27 cellular contexts compared by ENCODE assay signal in the genomic region with DNA sequence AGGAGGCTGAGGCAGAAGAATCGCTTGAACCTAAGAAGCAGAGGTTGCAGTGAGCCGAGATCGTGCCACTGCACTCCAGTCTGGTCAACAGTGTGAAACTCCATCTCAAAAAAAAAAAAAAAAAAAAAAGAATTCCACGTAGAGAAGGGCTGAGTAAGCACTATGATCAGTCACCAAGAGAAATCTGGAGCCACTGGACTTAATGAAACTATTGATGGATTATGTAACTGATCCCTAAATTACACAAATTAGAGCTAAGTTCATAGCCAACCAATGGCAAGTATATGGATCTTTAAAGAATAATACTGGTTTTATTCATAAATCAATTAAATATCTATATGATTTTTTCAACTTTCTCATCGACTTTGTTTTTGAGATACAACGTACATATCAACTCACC.
"Had no signal": no experiment of that assay in that cellular context is flagged by ENCODE, and none has a peak within 500 bp of the region (broad histone marks: within the 10 kb centered on the region; RNA-seq: fewer than 3 reads in every experiment).

No MANE protein-coding gene starts in this region.

- H3K36me3 Mint-ChIP-seq: activated CD4-positive, alpha-beta memory T cell treated with anti-CD3 and anti-CD28 coated beads for 36 hours; activated naive CD4-positive, alpha-beta T cell treated with anti-CD3 and anti-CD28 coated beads, Interleukin-2, amount 10 ng/mL, durations not matched to agents 7 days and 5 days had no signal

- H3K4me1 ChIP-seq: colonic mucosa, foreskin keratinocyte, gastrocnemius medialis had no signal

- H3K4me3 ChIP-seq: colonic mucosa, esophagus muscularis mucosa, gastrocnemius medialis had no signal

- H3K4me3 Mint-ChIP-seq: activated CD4-positive, alpha-beta memory T cell treated with anti-CD3 and anti-CD28 coated beads for 36 hours; activated CD4-positive, alpha-beta T cell treated with anti-CD3 and anti-CD28 coated beads for 36 hours; activated CD4-positive, alpha-beta T cell treated with anti-CD3 and anti-CD28 coated beads, Interleukin-2, amount 10 ng/mL, durations not matched to agents 24 days and 14 days; activated CD8-positive, alpha-beta T cell treated with anti-CD3 and anti-CD28 coated beads, Interleukin-2, amount 10 ng/mL, durations not matched to agents 7 days and 5 days; activated naive CD4-positive, alpha-beta T cell treated with anti-CD3 and anti-CD28 coated beads, Interleukin-2, amount 10 ng/mL, durations not matched to agents 7 days and 5 days; activated T-cell treated with anti-CD3 and anti-CD28 coated beads, Interleukin-2, amount 50 U/mL, for 24 hours; activated T-cell treated with anti-CD3 and anti-CD28 coated beads, Interleukin-2, amount 50 U/mL, for 72 hours; dendritic cell treated with granulocyte-macrophage colony-stimulating factor and Interleukin-4, amounts not matched to agents 40 ng/mL and 50 ng/mL, for 4 days; effector memory CD8-positive, alpha-beta T cell had no signal

- H3K36me3 ChIP-seq: brain microvascular endothelial cell, colonic mucosa, esophagus muscularis mucosa, gastrocnemius medialis had no signal

- H3K9me3 Mint-ChIP-seq: activated CD4-positive, alpha-beta memory T cell treated with anti-CD3 and anti-CD28 coated beads for 36 hours; activated CD4-positive, alpha-beta T cell treated with anti-CD3 and anti-CD28 coated beads, Interleukin-2, amount 10 ng/mL, durations not matched to agents 24 days and 14 days; activated naive CD4-positive, alpha-beta T cell treated with anti-CD3 and anti-CD28 coated beads, Interleukin-2, amount 10 ng/mL, durations not matched to agents 7 days and 5 days; activated naive CD4-positive, alpha-beta T cell treated with anti-CD3 and anti-CD28 coated beads, Interleukin-2, amount 50 U/mL, for 72 hours; activated T-cell treated with anti-CD3 and anti-CD28 coated beads, Interleukin-2, amount 50 U/mL, for 24 hours; activated T-cell treated with anti-CD3 and anti-CD28 coated beads, Interleukin-2, amount 50 U/mL, for 72 hours; dendritic cell treated with granulocyte-macrophage colony-stimulating factor and Interleukin-4, amounts not matched to agents 40 ng/mL and 50 ng/mL, for 4 days; effector memory CD8-positive, alpha-beta T cell had no signal

- H3K27me3 Mint-ChIP-seq: activated CD4-positive, alpha-beta T cell treated with anti-CD3 and anti-CD28 coated beads for 36 hours; dendritic cell treated with granulocyte-macrophage colony-stimulating factor and Interleukin-4, amounts not matched to agents 40 ng/mL and 50 ng/mL, for 4 days had no signal

- H3K27ac ChIP-seq: brain microvascular endothelial cell, colonic mucosa, esophagus muscularis mucosa, foreskin keratinocyte, gastrocnemius medialis had no signal

- H3K4me1 Mint-ChIP-seq: activated CD4-positive, alpha-beta T cell treated with anti-CD3 and anti-CD28 coated beads for 36 hours; activated CD4-positive, alpha-beta T cell treated with anti-CD3 and anti-CD28 coated beads, Interleukin-2, amount 10 ng/mL, durations not matched to agents 24 days and 14 days; activated naive CD4-positive, alpha-beta T cell treated with anti-CD3 and anti-CD28 coated beads, Interleukin-2, amount 10 ng/mL, durations not matched to agents 7 days and 5 days had no signal

- H3K9me3 ChIP-seq: colonic mucosa, esophagus muscularis mucosa, gastrocnemius medialis had no signal

- H3K27ac Mint-ChIP-seq: activated CD4-positive, alpha-beta memory T cell treated with anti-CD3 and anti-CD28 coated beads for 36 hours; activated CD4-positive, alpha-beta T cell treated with anti-CD3 and anti-CD28 coated beads for 36 hours; activated CD4-positive, alpha-beta T cell treated with anti-CD3 and anti-CD28 coated beads, Interleukin-2, amount 10 ng/mL, durations not matched to agents 24 days and 14 days; activated CD8-positive, alpha-beta T cell treated with anti-CD3 and anti-CD28 coated beads, Interleukin-2, amount 10 ng/mL, durations not matched to agents 7 days and 5 days; activated naive CD4-positive, alpha-beta T cell treated with anti-CD3 and anti-CD28 coated beads, Interleukin-2, amount 10 ng/mL, durations not matched to agents 7 days and 5 days; activated naive CD4-positive, alpha-beta T cell treated with anti-CD3 and anti-CD28 coated beads, Interleukin-2, amount 50 U/mL, for 72 hours; activated T-cell treated with anti-CD3 and anti-CD28 coated beads, Interleukin-2, amount 50 U/mL, for 24 hours; activated T-cell treated with anti-CD3 and anti-CD28 coated beads, Interleukin-2, amount 50 U/mL, for 72 hours; dendritic cell treated with granulocyte-macrophage colony-stimulating factor and Interleukin-4, amounts not matched to agents 40 ng/mL and 50 ng/mL, for 4 days; effector memory CD8-positive, alpha-beta T cell had no signal

- DNase-seq: activated CD4-positive, alpha-beta memory T cell treated with anti-CD3 and anti-CD28 coated beads for 36 hours; activated CD4-positive, alpha-beta T cell treated with anti-CD3 and anti-CD28 coated beads for 36 hours; activated CD4-positive, alpha-beta T cell treated with anti-CD3 and anti-CD28 coated beads, Interleukin-2, amount 10 ng/mL, durations not matched to agents 24 days and 14 days; activated CD4-positive, CD25-positive, alpha-beta regulatory T cell; activated CD4-positive, CD25-positive, alpha-beta regulatory T cell treated with anti-CD3 and anti-CD28 coated beads, Interleukin-2, amount 50 U/mL, for 72 hours; activated CD8-positive, alpha-beta memory T cell treated with anti-CD3 and anti-CD28 coated beads, Interleukin-2, amount 50 U/mL, for 48 hours; activated CD8-positive, alpha-beta T cell treated with anti-CD3 and anti-CD28 coated beads, Interleukin-2, amount 10 ng/mL, durations not matched to agents 7 days and 5 days; activated gamma-delta T cell; activated naive CD4-positive, alpha-beta T cell; activated naive CD4-positive, alpha-beta T cell treated with anti-CD3 and anti-CD28 coated beads, Interleukin-2, amount 10 ng/mL, durations not matched to agents 7 days and 5 days; activated T-cell treated with anti-CD3 and anti-CD28 coated beads for 4 hours; activated T-cell treated with anti-CD3 and anti-CD28 coated beads, Interleukin-2, amount 50 U/mL, for 24 hours; activated T-cell treated with anti-CD3 and anti-CD28 coated beads, Interleukin-2, amount 50 U/mL, for 72 hours; amniotic stem cell; anterior cingulate cortex; brain microvascular endothelial cell; colonic mucosa; effector CD4-positive, alpha-beta T cell; effector memory CD8-positive, alpha-beta T cell; erythroblast; foreskin keratinocyte; gastrocnemius medialis; glutamatergic neuron; T-helper 2 cell had no signal

- ATAC-seq: activated CD4-positive, alpha-beta T cell treated with anti-CD3 and anti-CD28 coated beads for 36 hours; activated CD8-positive, alpha-beta T cell treated with anti-CD3 and anti-CD28 coated beads, Interleukin-2, amount 10 ng/mL, durations not matched to agents 7 days and 5 days; activated naive CD4-positive, alpha-beta T cell treated with anti-CD3 and anti-CD28 coated beads, Interleukin-2, amount 50 U/mL, for 72 hours; activated T-cell treated with anti-CD3 and anti-CD28 coated beads, Interleukin-2, amount 50 U/mL, for 72 hours; effector memory CD8-positive, alpha-beta T cell; foreskin keratinocyte; gastrocnemius medialis had no signal

- H3K27me3 ChIP-seq: brain microvascular endothelial cell, colonic mucosa, esophagus muscularis mucosa, foreskin keratinocyte, gastrocnemius medialis had no signal
